ENCODE assay signal across 1 cellular context in the genomic region with DNA sequence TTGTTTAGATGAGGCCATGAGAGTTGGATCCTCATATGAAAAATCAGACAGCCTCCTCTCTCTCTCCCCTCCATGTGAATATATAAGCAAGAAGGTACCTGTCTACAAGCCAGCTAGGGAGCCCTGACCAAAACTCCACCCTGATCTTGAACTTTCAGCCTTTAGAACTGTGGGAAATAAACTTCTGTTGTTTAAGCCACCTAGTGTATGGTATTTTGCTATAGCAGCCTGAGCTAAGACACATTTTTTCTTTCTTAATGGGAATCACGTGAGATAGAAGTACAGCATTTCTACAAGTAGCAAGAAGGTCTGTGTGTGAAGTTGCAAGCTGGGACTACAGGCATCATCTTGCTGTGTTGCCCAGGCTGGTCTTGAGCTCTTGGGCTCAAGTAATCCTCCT.
TF ChIP-seq lines count a peak whose summit lies in the region.

No MANE protein-coding gene starts in this region.

TF ChIP-seq in HepG2, 621 proteins besides CTCF, POLR2A, EP300 and RAD21:
- TF ChIP-seq TEAD3 (CRISPR knock-in tag; optimal IDR thresholded peaks at IDR 0.05; ENCODE audit: borderline replicate concordance) (peak; percentile 38), SRY (CRISPR knock-in tag; IDR thresholded peaks at IDR 0.05) (no peak)
